ENCODE assay signal across 1 cellular context in genomic region chr1:164587617-164588367, GRCh38.
TF ChIP-seq lines count a peak whose summit lies in the region.

No MANE protein-coding gene starts in this region.

TF ChIP-seq in endothelial cell of umbilical vein, 7 proteins besides CTCF, POLR2A, EP300 and RAD21 (continued from another document):
- no peak for TF ChIP-seq JUN (IDR thresholded peaks at IDR 0.05; ENCODE audit: borderline replicate concordance, insufficient read depth, insufficient read length, low read depth)
- no peak for TF ChIP-seq EZH2 (IDR thresholded peaks at IDR 0.05; ENCODE audit: borderline replicate concordance, low read depth, low read length, severe bottlenecking)
- no peak for TF ChIP-seq GATA2 (IDR thresholded peaks at IDR 0.05; ENCODE audit: insufficient read depth, insufficient read length, low read depth, low read length)
- TF ChIP-seq FOS (IDR thresholded peaks at IDR 0.05; ENCODE audit: borderline replicate concordance, insufficient read depth, low read length), result no peak
